ENCODE assay signal across 18 cellular contexts in genomic region chr3:14336414-14337285, GRCh38.
DNase-seq lines count a peak whose midpoint lies in the region; ATAC-seq and TF ChIP-seq lines count a peak whose summit lies in the region.
"Had no signal": no experiment of that assay in that cellular context is flagged by ENCODE, and none has a peak within 500 bp of the region (broad histone marks: within the 10 kb centered on the region; RNA-seq: fewer than 3 reads in every experiment).

No MANE protein-coding gene starts in this region.

- H3K4me1 Mint-ChIP-seq in activated CD4-positive, alpha-beta memory T cell treated with anti-CD3 and anti-CD28 coated beads, Interleukin-2, amount 10 ng/mL, durations not matched to agents 7 days and 5 days = no peaks in the 10 kb centered on the region
- H3K4me1 Mint-ChIP-seq: neural crest cell had no signal

- intact Hi-C loops in psoas muscle (cut with DNase I) = no loop called here

- CTCF ChIA-PET in activated CD4-positive, alpha-beta memory T cell treated with anti-CD3 and anti-CD28 coated beads, Interleukin-2, amount 10 ng/mL, durations not matched to agents 7 days and 5 days (lab: Charles Lee) = no interaction called here

- no peak overlapping the region for H3K4me3 Mint-ChIP-seq in activated CD4-positive, alpha-beta memory T cell treated with anti-CD3 and anti-CD28 coated beads, Interleukin-2, amount 10 ng/mL, durations not matched to agents 7 days and 5 days
- H3K4me3 Mint-ChIP-seq: activated naive CD4-positive, alpha-beta T cell treated with anti-CD3 and anti-CD28 coated beads for 36 hours; GM23338; neural crest cell; T-helper 1 cell treated with Interleukin-12 subunit alpha and Interleukin-12 subunit beta and Interleukin-4 antibody, amounts not matched to agents 30 μg/mL and 1 μg/mL, for 36 hours had no signal

- TF ChIP-seq CTCF in foreskin keratinocyte (conservative IDR thresholded peaks at IDR 0.05) (no peak), psoas muscle (IDR thresholded peaks at IDR 0.05) (no peak)

- H3K36me3 ChIP-seq in psoas muscle (ENCODE audit: insufficient read depth in 1 of 2, low read depth in 1 of 2) = no peaks in the 10 kb centered on the region
- H3K36me3 ChIP-seq: sigmoid colon, upper lobe of left lung had no signal

- H3K4me1 ChIP-seq in foreskin keratinocyte = no peaks in the 10 kb centered on the region
- H3K4me1 ChIP-seq in psoas muscle = peaks cover 13% of the 10 kb centered on the region
- H3K4me1 ChIP-seq: sigmoid colon had no signal

- no peak overlapping the region for H3K27ac Mint-ChIP-seq in activated CD4-positive, alpha-beta memory T cell treated with anti-CD3 and anti-CD28 coated beads, Interleukin-2, amount 10 ng/mL, durations not matched to agents 7 days and 5 days
- H3K27ac Mint-ChIP-seq: activated naive CD4-positive, alpha-beta T cell treated with anti-CD3 and anti-CD28 coated beads for 36 hours; GM23338; T-helper 1 cell treated with Interleukin-12 subunit alpha and Interleukin-12 subunit beta and Interleukin-4 antibody, amounts not matched to agents 30 μg/mL and 1 μg/mL, for 36 hours had no signal

- no peak overlapping the region for H3K4me3 ChIP-seq in psoas muscle
- H3K4me3 ChIP-seq: GM23338, sigmoid colon, upper lobe of left lung had no signal

- ATAC-seq in foreskin keratinocyte (peak; percentile 23), psoas muscle (peak in 3 of 4 donors; percentile 19 to 53 (median 43)), GM19395 (IDR thresholded peaks at IDR 0.05; ENCODE audit: unreplicated experiment) (no peak)
- ATAC-seq: GM23338 had no signal

- no peaks in the 10 kb centered on the region for H3K36me3 Mint-ChIP-seq in activated CD4-positive, alpha-beta memory T cell treated with anti-CD3 and anti-CD28 coated beads, Interleukin-2, amount 10 ng/mL, durations not matched to agents 7 days and 5 days (ENCODE audit: low read depth)

- H3K27me3 ChIP-seq in foreskin keratinocyte (peaks cover 39% of the 10 kb centered on the region), psoas muscle (ENCODE audit: insufficient read depth in 3 of 3, low read length in 2 of 3) (no peaks in the 10 kb centered on the region)
- H3K27me3 ChIP-seq: sigmoid colon, upper lobe of left lung had no signal

- no peaks in the 10 kb centered on the region for H3K27me3 Mint-ChIP-seq in activated CD4-positive, alpha-beta memory T cell treated with anti-CD3 and anti-CD28 coated beads, Interleukin-2, amount 10 ng/mL, durations not matched to agents 7 days and 5 days

- WGBS in psoas muscle, 3 donors = 38 to 40% (median 38%) methylated on average over 16 of the region's 16 CpGs

- peak; percentile 16 for DNase-seq in HPDE6-E6E7 (ENCODE audit: extremely low spot score)
- peak; percentile 33 for DNase-seq in NCI-H2196 (lab: John Stamatoyannopoulos, UW; ENCODE audit: unreplicated experiment)
- DNase-seq in foreskin keratinocyte = no peak
- DNase-seq in psoas muscle = no peak
- DNase-seq in hepatic stellate cell (ENCODE audit: low spot score) = no peak
- no peak for DNase-seq in activated CD4-positive, alpha-beta memory T cell treated with anti-CD3 and anti-CD28 coated beads, Interleukin-2, amount 10 ng/mL, durations not matched to agents 7 days and 5 days
- DNase-seq: activated CD4-positive, CD25-positive, alpha-beta regulatory T cell treated with anti-CD3 and anti-CD28 coated beads, Interleukin-2, amount 50 U/mL, for 72 hours; activated CD8-positive, alpha-beta memory T cell treated with anti-CD3 and anti-CD28 coated beads, Interleukin-2, amount 50 U/mL, for 4 hours; activated naive CD4-positive, alpha-beta T cell treated with anti-CD3 and anti-CD28 coated beads for 36 hours; AML-193; NCI-H526 treated with DMSO at 0.1 percent for 48 hours; sigmoid colon; stimulated activated CD4-positive, alpha-beta T cell treated with anti-CD3 and anti-CD28 coated beads, Interleukin-4, amount 100 ng/mL, for 24 hours had no signal

- no peak overlapping the region for H3K27ac ChIP-seq in foreskin keratinocyte
- H3K27ac ChIP-seq in psoas muscle = peak overlapping the region; percentile 16
- H3K27ac ChIP-seq: sigmoid colon had no signal

- H3K9me3 Mint-ChIP-seq in activated CD4-positive, alpha-beta memory T cell treated with anti-CD3 and anti-CD28 coated beads, Interleukin-2, amount 10 ng/mL, durations not matched to agents 7 days and 5 days = no peaks in the 10 kb centered on the region
- H3K9me3 Mint-ChIP-seq: activated naive CD4-positive, alpha-beta T cell treated with anti-CD3 and anti-CD28 coated beads for 36 hours; GM23338; neural crest cell; T-helper 1 cell treated with Interleukin-12 subunit alpha and Interleukin-12 subunit beta and Interleukin-4 antibody, amounts not matched to agents 30 μg/mL and 1 μg/mL, for 36 hours had no signal

- no peaks in the 10 kb centered on the region for H3K9me3 ChIP-seq in psoas muscle
- H3K9me3 ChIP-seq: sigmoid colon, upper lobe of left lung had no signal

- POLR2A ChIA-PET in activated CD4-positive, alpha-beta memory T cell treated with anti-CD3 and anti-CD28 coated beads, Interleukin-2, amount 10 ng/mL, durations not matched to agents 7 days and 5 days (lab: Charles Lee) = no interaction called here

Comparison
In these comparisons a context has a peak if more than half of its experiments do, and no peak if none do; other contexts are left out.
1. DNase-seq: peak in HPDE6-E6E7 (single experiment) and NCI-H2196 (single experiment); none in foreskin keratinocyte (0 of 2), psoas muscle (0 of 2), hepatic stellate cell (single experiment) and activated CD4-positive, alpha-beta memory T cell treated with anti-CD3 and anti-CD28 coated beads, Interleukin-2, amount 10 ng/mL, durations not matched to agents 7 days and 5 days (single experiment).